ENCODE assay signal across 8 cellular contexts in the genomic region with DNA sequence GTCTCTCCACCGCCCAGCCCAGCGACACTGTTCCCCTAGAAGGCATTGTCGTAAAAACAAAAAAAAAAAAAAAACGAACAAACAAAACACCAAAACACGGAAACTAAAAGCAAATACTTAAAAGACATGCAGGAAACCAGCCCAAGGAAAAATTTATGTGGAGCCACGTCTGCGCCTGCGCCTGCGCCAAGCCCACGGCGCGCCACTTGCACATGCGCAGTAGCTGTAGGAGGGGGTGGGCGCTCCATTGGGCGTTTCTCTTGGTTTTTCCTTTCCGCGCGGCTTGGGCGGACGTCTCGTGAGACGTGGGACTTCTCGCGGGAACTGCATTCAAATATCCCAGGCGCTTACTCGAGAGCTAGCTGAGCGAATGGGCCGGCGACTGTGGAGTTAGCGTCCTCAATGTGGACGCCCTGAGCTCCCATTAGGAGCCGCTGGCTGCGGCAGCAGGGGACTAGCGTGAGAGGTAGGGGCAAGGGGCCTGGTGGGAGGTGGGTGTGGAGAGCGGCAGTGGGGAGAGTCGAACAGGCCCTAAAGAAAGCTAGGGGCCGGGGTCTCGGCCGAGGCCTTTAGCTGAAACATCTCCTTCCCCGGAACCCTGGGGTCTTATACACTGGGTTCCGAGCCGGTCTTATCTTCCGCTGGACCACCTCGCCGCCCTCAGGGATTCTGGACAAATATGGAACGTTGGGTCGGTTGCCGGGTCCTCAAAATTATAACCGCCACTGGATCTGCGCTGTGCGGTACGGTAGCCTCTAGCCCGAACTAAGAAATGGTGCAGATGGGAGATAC. TPM values are rescaled to one million over a fixed set of nuclear protein-coding genes. Genes with fewer than 3 reads are reported as not detected.
A peak's percentile ranks its signal among the peaks of the same experiment; 100 is the strongest.
DNase-seq lines count a peak whose midpoint lies in the region; ATAC-seq and TF ChIP-seq lines count a peak whose summit lies in the region.

A gene with protein sequence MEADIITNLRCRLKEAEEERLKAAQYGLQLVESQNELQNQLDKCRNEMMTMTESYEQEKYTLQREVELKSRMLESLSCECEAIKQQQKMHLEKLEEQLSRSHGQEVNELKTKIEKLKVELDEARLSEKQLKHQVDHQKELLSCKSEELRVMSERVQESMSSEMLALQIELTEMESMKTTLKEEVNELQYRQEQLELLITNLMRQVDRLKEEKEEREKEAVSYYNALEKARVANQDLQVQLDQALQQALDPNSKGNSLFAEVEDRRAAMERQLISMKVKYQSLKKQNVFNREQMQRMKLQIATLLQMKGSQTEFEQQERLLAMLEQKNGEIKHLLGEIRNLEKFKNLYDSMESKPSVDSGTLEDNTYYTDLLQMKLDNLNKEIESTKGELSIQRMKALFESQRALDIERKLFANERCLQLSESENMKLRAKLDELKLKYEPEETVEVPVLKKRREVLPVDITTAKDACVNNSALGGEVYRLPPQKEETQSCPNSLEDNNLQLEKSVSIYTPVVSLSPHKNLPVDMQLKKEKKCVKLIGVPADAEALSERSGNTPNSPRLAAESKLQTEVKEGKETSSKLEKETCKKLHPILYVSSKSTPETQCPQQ (plus strand): TSS at position 350 of the 792 bp plus-strand sequence. CDS start 4,644 bp downstream, outside the sequence.

- peaks cover 4% of the 10 kb centered on the region for H3K36me3 Mint-ChIP-seq in activated naive CD4-positive, alpha-beta T cell treated with anti-CD3 and anti-CD28 coated beads for 36 hours (ENCODE audit: low read depth)

- TF ChIP-seq POLR2A in gastroesophageal sphincter (IDR thresholded peaks at IDR 0.05) = peak in 1 of 2 donors; percentile 7

- TF ChIP-seq CTCF in HFF-Myc (IDR thresholded peaks at IDR 0.05; ENCODE audit: low read depth, low read length, missing control alignments) (no peak), gastroesophageal sphincter (IDR thresholded peaks at IDR 0.05) (no peak), neutrophil (IDR thresholded peaks at IDR 0.05) (peak; percentile 8)

- H3K4me1 Mint-ChIP-seq in activated naive CD4-positive, alpha-beta T cell treated with anti-CD3 and anti-CD28 coated beads for 36 hours (ENCODE audit: low read depth) = peaks cover 28% of the 10 kb centered on the region

- intact Hi-C loops in activated naive CD4-positive, alpha-beta T cell treated with anti-CD3 and anti-CD28 coated beads for 36 hours (cut with micrococcal nuclease) = loop anchor here (1.0 to 10.0 kb wide), 13 partner anchors 38 to 1315 kb away; a partner anchor contains a TSS

- H3K27ac Mint-ChIP-seq in activated naive CD4-positive, alpha-beta T cell treated with anti-CD3 and anti-CD28 coated beads for 36 hours = peak within 1 kb of the TSS; percentile 94

- H3K27me3 ChIP-seq in gastroesophageal sphincter = no peaks in the 10 kb centered on the region
- peaks cover 27% of the 10 kb centered on the region for H3K27me3 ChIP-seq in neutrophil

- H3K9me3 Mint-ChIP-seq in activated naive CD4-positive, alpha-beta T cell treated with anti-CD3 and anti-CD28 coated beads for 36 hours = no peaks in the 10 kb centered on the region

- WGBS in gastroesophageal sphincter (ENCODE audit: low coverage in 1 of 2), 2 donors = 0% methylated on average over 28 to 36 of the region's 53 CpGs

- DNase-seq in GM03348 (ENCODE audit: low spot score) (peak; percentile 98), HFF-Myc (ENCODE audit: extremely low read depth, low read depth) (peak; percentile 95), NAMALWA (ENCODE audit: low spot score) (peak; percentile 99), SK-N-DZ (ENCODE audit: low spot score) (peak; percentile 98), superior temporal gyrus (ENCODE audit: extremely low spot score) (peak; percentile 96)
- peak; percentile 97 for DNase-seq in activated naive CD4-positive, alpha-beta T cell treated with anti-CD3 and anti-CD28 coated beads for 36 hours

- H3K4me1 ChIP-seq in gastroesophageal sphincter (peaks cover 0 to 28% (median 2%) of the 10 kb centered on the region in 3 donors), neutrophil (ENCODE audit: control insufficient read depth in 1 of 2, insufficient read depth in 1 of 2, low read depth in 1 of 2, low read length in 1 of 2) (peaks cover 14 to 21% of the 10 kb centered on the region in 2 experiments)

- peak; percentile 93 for ATAC-seq in gastroesophageal sphincter

- H3K36me3 ChIP-seq in gastroesophageal sphincter = peaks cover 0 to 4% of the 10 kb centered on the region in 2 donors
- H3K36me3 ChIP-seq in neutrophil = no peaks in the 10 kb centered on the region

- no peak for TF ChIP-seq EP300 in gastroesophageal sphincter (IDR thresholded peaks at IDR 0.05)

- no peaks in the 10 kb centered on the region for H3K27me3 Mint-ChIP-seq in activated naive CD4-positive, alpha-beta T cell treated with anti-CD3 and anti-CD28 coated beads for 36 hours (ENCODE audit: low read depth)

- CTCF ChIA-PET in activated naive CD4-positive, alpha-beta T cell treated with anti-CD3 and anti-CD28 coated beads for 36 hours (lab: Charles Lee) = interaction anchor here (0.5 to 1.0 kb wide), 6 partner anchors 8 to 587 kb away, joined by 3 to 4 read pairs (median 3); no protein-coding TSS in a partner anchor

- H3K9me3 ChIP-seq in gastroesophageal sphincter (no peaks in the 10 kb centered on the region), neutrophil (no peaks in the 10 kb centered on the region)

- peak within 1 kb of the TSS; percentile 69 to 87 (median 82) for H3K27ac ChIP-seq in gastroesophageal sphincter
- H3K27ac ChIP-seq in neutrophil = peak within 1 kb of the TSS; percentile 59

- peak within 1 kb of the TSS; percentile 71 for H3K4me3 ChIP-seq in HFF-Myc (replicated peaks; ENCODE audit: low read depth, low read length)
- peak within 1 kb of the TSS; percentile 80 to 95 for H3K4me3 ChIP-seq in gastroesophageal sphincter
- H3K4me3 ChIP-seq in neutrophil (ENCODE audit: low read depth in 1 of 2, low read length in 1 of 2) = peak within 1 kb of the TSS; percentile 83 to 91

- peak within 1 kb of the TSS; percentile 96 for H3K4me3 Mint-ChIP-seq in activated naive CD4-positive, alpha-beta T cell treated with anti-CD3 and anti-CD28 coated beads for 36 hours

RNA-seq across cellular contexts. Expression of the gene that starts here (rescaled TPM):
- 75.2 and 93.0 TPM in 2 replicates for polyA plus RNA-seq in SK-N-DZ (2014; cell fraction: cytosol; rRNA removed)
- polyA plus RNA-seq in SK-N-DZ (2014; cell fraction: nucleus; rRNA removed) = 94.4 and 115 TPM in 2 replicates
- total RNA-seq in activated naive CD4-positive, alpha-beta T cell treated with anti-CD3 and anti-CD28 coated beads for 36 hours = 10 to 100 TPM; 26.5 to 29.9 TPM
- 10 to 100 TPM in 1 of 4 donors, 1 to 10 TPM in 3; 5.7 to 10.1 (median 6.7) TPM for total RNA-seq in gastroesophageal sphincter

Comparison
In these comparisons a context has a peak if more than half of its experiments do, and no peak if none do; other contexts are left out.
1. Peak in every context shown above with its lines: DNase-seq, ATAC-seq, H3K4me3 ChIP-seq and H3K27ac ChIP-seq.